ENCODE assay signal across 1 cellular context in the genomic region with DNA sequence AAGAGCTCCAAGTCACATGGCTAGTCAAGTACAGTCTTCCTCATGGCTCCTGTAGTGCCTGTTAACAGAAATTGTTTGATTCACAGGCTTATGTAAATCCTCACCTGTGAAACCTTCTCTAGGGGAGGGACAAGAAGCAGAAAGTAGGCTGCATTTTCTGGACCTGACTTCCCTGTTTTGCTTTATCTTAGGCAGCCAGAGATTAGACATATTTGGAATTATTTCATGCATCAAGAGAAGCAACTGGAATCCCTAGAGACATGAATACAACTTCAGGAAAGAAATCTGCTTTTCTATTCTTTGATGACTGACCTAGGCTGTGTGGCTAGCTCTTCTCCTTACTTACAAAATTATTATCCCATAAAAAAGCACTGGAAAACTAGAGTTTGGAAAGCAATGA.
TF ChIP-seq lines count a peak whose summit lies in the region.

No MANE protein-coding gene starts in this region.

TF ChIP-seq in SK-N-SH, 30 proteins besides CTCF, POLR2A, EP300 and RAD21 (continued from another document):
- TF ChIP-seq TAF1 (IDR thresholded peaks at IDR 0.05; ENCODE audit: borderline replicate concordance, low read depth, low read length), result no peak
TF ChIP-seq in SK-N-SH: peak in this region for 0.
